In genomic region chr12:50087159-50087558, GRCh38 we compare ENCODE assay signal across 21 cellular contexts. TPM values are rescaled to one million over a fixed set of nuclear protein-coding genes. Genes with fewer than 3 reads are reported as not detected.
DNase-seq lines count a peak whose midpoint lies in the region; FAIRE-seq and TF ChIP-seq lines count a peak whose summit lies in the region.
"Had no signal": no experiment of that assay in that cellular context is flagged by ENCODE, and none has a peak within 500 bp of the region (broad histone marks: within the 10 kb centered on the region; RNA-seq: fewer than 3 reads in every experiment).

No MANE protein-coding gene starts in this region.

- H3K27ac ChIP-seq in breast epithelium (peak overlapping the region in 1 of 2 donors; percentile 38), kidney (ENCODE audit: low read depth in 2 of 2, low read length in 2 of 2) (no peak overlapping the region), subcutaneous abdominal adipose tissue (ENCODE audit: low read depth, low read length) (peak overlapping the region; percentile 94), vagina (no peak overlapping the region)
- H3K27ac ChIP-seq: testis had no signal

- H3K4me1 Mint-ChIP-seq in MCF 10A (ENCODE audit: insufficient read depth, unreplicated experiment) (peaks cover 33% of the 10 kb centered on the region), Calu3 (ENCODE audit: low read depth, unreplicated experiment) (peaks cover 14% of the 10 kb centered on the region)
- H3K4me1 Mint-ChIP-seq in activated CD4-positive, alpha-beta memory T cell treated with anti-CD3 and anti-CD28 coated beads, Interleukin-2, amount 10 ng/mL, durations not matched to agents 7 days and 5 days: peaks cover 41% of the 10 kb centered on the region

- TF ChIP-seq POLR2A in breast epithelium (IDR thresholded peaks at IDR 0.05) (no peak), vagina (IDR thresholded peaks at IDR 0.05) (no peak), GM12892 (IDR thresholded peaks at IDR 0.05; ENCODE audit: low read depth, low read length) (no peak)

- intact Hi-C loops in MCF 10A (cut with micrococcal nuclease) (no loop called here), breast epithelium (cut with DNase I; ENCODE audit: low total_unique reads) (loop anchor here (10.0 kb wide), 1 partner anchor 88 kb away; no protein-coding TSS in a partner anchor), kidney (cut with DNase I) (no loop called here), Calu3 (cut with micrococcal nuclease; ENCODE audit: unreplicated experiment) (no loop called here), vagina (cut with DNase I) (no loop called here)

- BruUV-seq in MCF 10A (replicated peaks; lab: Mats Ljungman, UMichigan): no TSS peak
- no TSS peak for BruUV-seq in Calu3 (replicated peaks; lab: Mats Ljungman, UMichigan)

- CTCF ChIA-PET in MCF 10A (lab: Yijun Ruan, JAX): interaction anchor here (0.6 to 11.7 kb wide), 12 partner anchors 9 to 145 kb away, joined by 3 to 232 read pairs (median 6); partner anchors contain the start of genes COX14 and GPD1
- CTCF ChIA-PET in activated CD4-positive, alpha-beta memory T cell treated with anti-CD3 and anti-CD28 coated beads, Interleukin-2, amount 10 ng/mL, durations not matched to agents 7 days and 5 days (lab: Charles Lee): interaction anchor here (1.2 to 13.1 kb wide), 6 partner anchors 9 to 227 kb away, joined by 3 to 181 read pairs (median 4); partner anchors contain the start of gene COX14
- CTCF ChIA-PET in Calu3 (lab: Charles Lee): interaction anchor here (1.7 kb wide), 1 partner anchor 17 kb away, joined by 3 read pairs; the partner anchor contains the start of gene GPD1

- DNase-seq in MCF 10A (ENCODE audit: unreplicated experiment) (no peak), breast epithelium (ENCODE audit: low spot score in 2 of 2) (no peak), kidney (peak; percentile 15), Calu3 (no peak), vagina (ENCODE audit: extremely low spot score in 2 of 2) (no peak), GM12892 (ENCODE audit: insufficient read length) (no peak)
- DNase-seq in activated CD4-positive, alpha-beta memory T cell treated with anti-CD3 and anti-CD28 coated beads, Interleukin-2, amount 10 ng/mL, durations not matched to agents 7 days and 5 days: no peak
- DNase-seq: activated CD8-positive, alpha-beta T cell treated with anti-CD3 and anti-CD28 coated beads, Interleukin-2, amount 10 ng/mL, durations not matched to agents 7 days and 5 days; activated gamma-delta T cell treated with Interleukin-2 at 50 U/mL for 16 hours; AML-193; DMS 273 treated with DMSO at 0.1 percent for 48 hours; effector CD4-positive, alpha-beta T cell; heart right ventricle; NCI-H1092 treated with DMSO at 0.1 percent for 48 hours; NCI-H748 treated with DMSO at 0.1 percent for 48 hours; occipital lobe; stimulated activated CD4-positive, alpha-beta T cell treated with anti-CD3 and anti-CD28 coated beads, Interleukin-4, amount 100 ng/mL, for 1 hour; stimulated activated CD8-positive, alpha-beta memory T cell treated with anti-CD3 and anti-CD28 coated beads, Interleukin-4, amount 100 ng/mL, for 48 hours; testis had no signal

- FAIRE-seq in kidney (lab: Jason Lieb, UNC) (no peak), GM12892 (lab: Jason Lieb, UNC) (no peak)
- FAIRE-seq: islet of Langerhans had no signal

- POLR2A ChIA-PET in MCF 10A (lab: Yijun Ruan, JAX): interaction anchor here (0.8 to 4.3 kb wide), 4 partner anchors 25 to 244 kb away, joined by 3 to 25 read pairs (median 6); partner anchors contain the start of genes BCDIN3D, CERS5 and COX14
- POLR2A ChIA-PET in activated CD4-positive, alpha-beta memory T cell treated with anti-CD3 and anti-CD28 coated beads, Interleukin-2, amount 10 ng/mL, durations not matched to agents 7 days and 5 days (lab: Charles Lee): interaction anchor here (0.6 to 2.6 kb wide), 3 partner anchors 14 to 222 kb away, joined by 3 to 13 read pairs (median 3); partner anchors contain the start of gene COX14

- H3K4me1 ChIP-seq in breast epithelium (no peaks in the 10 kb centered on the region), kidney (ENCODE audit: control insufficient read depth in 1 of 2, insufficient read depth in 1 of 2, low read depth in 1 of 2, low read length in 2 of 2) (peaks cover 4 to 8% of the 10 kb centered on the region in 2 donors), subcutaneous abdominal adipose tissue (ENCODE audit: control insufficient read depth in 5 of 5, insufficient read depth in 5 of 5, low read length in 5 of 5) (peaks cover 4 to 31% (median 19%) of the 10 kb centered on the region in 5 donors), vagina (peaks cover 18% of the 10 kb centered on the region)

- H3K36me3 ChIP-seq in breast epithelium (peaks cover 5% of the 10 kb centered on the region), kidney (ENCODE audit: control insufficient read depth in 1 of 2, insufficient read depth in 2 of 2, low read length in 2 of 2) (peaks cover 29 to 32% of the 10 kb centered on the region in 2 donors), subcutaneous abdominal adipose tissue (ENCODE audit: control insufficient read depth in 5 of 5, insufficient read depth in 5 of 5, low read length in 5 of 5) (peaks cover 22 to 57% (median 48%) of the 10 kb centered on the region in 5 donors), vagina (peaks cover 0 to 54% of the 10 kb centered on the region in 2 donors)

- H3K9ac ChIP-seq in kidney (ENCODE audit: low read length in 2 of 2): no peak overlapping the region
- H3K9ac ChIP-seq in subcutaneous abdominal adipose tissue (ENCODE audit: low read length in 5 of 5): peak overlapping the region in 1 of 5 donors; percentile 20

- H3K27me3 Mint-ChIP-seq in MCF 10A (ENCODE audit: insufficient read depth, unreplicated experiment) (no peaks in the 10 kb centered on the region), Calu3 (ENCODE audit: unreplicated experiment) (no peaks in the 10 kb centered on the region)
- no peaks in the 10 kb centered on the region for H3K27me3 Mint-ChIP-seq in activated CD4-positive, alpha-beta memory T cell treated with anti-CD3 and anti-CD28 coated beads, Interleukin-2, amount 10 ng/mL, durations not matched to agents 7 days and 5 days

- H3K4me3 ChIP-seq in breast epithelium: no peak overlapping the region
- H3K4me3 ChIP-seq in kidney (ENCODE audit: low read length in 2 of 2): no peak overlapping the region
- H3K4me3 ChIP-seq in subcutaneous abdominal adipose tissue (ENCODE audit: low read depth in 1 of 5, low read length in 5 of 5): no peak overlapping the region
- no peak overlapping the region for H3K4me3 ChIP-seq in vagina
- H3K4me3 ChIP-seq: heart right ventricle, testis had no signal

- H3K9me3 ChIP-seq in breast epithelium: no peaks in the 10 kb centered on the region
- H3K9me3 ChIP-seq in kidney (ENCODE audit: control insufficient read depth in 1 of 2, low read length in 2 of 2): no peaks in the 10 kb centered on the region
- H3K9me3 ChIP-seq in subcutaneous abdominal adipose tissue (ENCODE audit: control insufficient read depth in 5 of 5, low read length in 5 of 5): no peaks in the 10 kb centered on the region
- no peaks in the 10 kb centered on the region for H3K9me3 ChIP-seq in vagina
- H3K9me3 ChIP-seq: heart right ventricle, testis had no signal

- H3K27ac Mint-ChIP-seq in MCF 10A (ENCODE audit: low read depth, unreplicated experiment): peak overlapping the region; percentile 37
- peak overlapping the region; percentile 49 for H3K27ac Mint-ChIP-seq in activated CD4-positive, alpha-beta memory T cell treated with anti-CD3 and anti-CD28 coated beads, Interleukin-2, amount 10 ng/mL, durations not matched to agents 7 days and 5 days
- no peak overlapping the region for H3K27ac Mint-ChIP-seq in Calu3 (ENCODE audit: unreplicated experiment)

- H3K9me3 Mint-ChIP-seq in MCF 10A (ENCODE audit: unreplicated experiment) (no peaks in the 10 kb centered on the region), Calu3 (ENCODE audit: low read depth, unreplicated experiment) (no peaks in the 10 kb centered on the region)
- no peaks in the 10 kb centered on the region for H3K9me3 Mint-ChIP-seq in activated CD4-positive, alpha-beta memory T cell treated with anti-CD3 and anti-CD28 coated beads, Interleukin-2, amount 10 ng/mL, durations not matched to agents 7 days and 5 days

- H3K36me3 Mint-ChIP-seq in MCF 10A (ENCODE audit: insufficient read depth, unreplicated experiment) (peaks cover 54% of the 10 kb centered on the region), Calu3 (ENCODE audit: insufficient read depth, unreplicated experiment) (peaks cover 32% of the 10 kb centered on the region)
- peaks cover 47% of the 10 kb centered on the region for H3K36me3 Mint-ChIP-seq in activated CD4-positive, alpha-beta memory T cell treated with anti-CD3 and anti-CD28 coated beads, Interleukin-2, amount 10 ng/mL, durations not matched to agents 7 days and 5 days (ENCODE audit: low read depth)

- H3K27me3 ChIP-seq in breast epithelium: no peaks in the 10 kb centered on the region
- no peaks in the 10 kb centered on the region for H3K27me3 ChIP-seq in subcutaneous abdominal adipose tissue (ENCODE audit: control insufficient read depth in 5 of 5, insufficient read depth in 4 of 5, low read length in 5 of 5)
- H3K27me3 ChIP-seq in vagina: no peaks in the 10 kb centered on the region
- H3K27me3 ChIP-seq: heart right ventricle, testis had no signal

- TF ChIP-seq CTCF in MCF 10A (IDR thresholded peaks at IDR 0.05; ENCODE audit: unreplicated experiment) (no peak), breast epithelium (IDR thresholded peaks at IDR 0.05) (no peak), kidney (IDR thresholded peaks at IDR 0.05; ENCODE audit: borderline replicate concordance, extremely low read depth, insufficient read depth) (no peak), Calu3 (IDR thresholded peaks at IDR 0.05; ENCODE audit: unreplicated experiment) (no peak), vagina (IDR thresholded peaks at IDR 0.05) (no peak)

- no peak overlapping the region for H3K4me3 Mint-ChIP-seq in MCF 10A (ENCODE audit: unreplicated experiment)
- H3K4me3 Mint-ChIP-seq in activated CD4-positive, alpha-beta memory T cell treated with anti-CD3 and anti-CD28 coated beads, Interleukin-2, amount 10 ng/mL, durations not matched to agents 7 days and 5 days: no peak overlapping the region
- H3K4me3 Mint-ChIP-seq in Calu3 (ENCODE audit: low read depth, unreplicated experiment): no peak overlapping the region

RNA-seq across cellular contexts. Expression of gene SMARCD1, which starts 2.0 kb away (rescaled TPM):
- total RNA-seq in MCF 10A (2022) (57.4 and 58.7 TPM in 2 replicates), breast epithelium (10 to 100 TPM; 50.6 to 56.7 (median 51.5) TPM), kidney (51.1 TPM), Calu3 (2022) (36.9 and 40.9 TPM in 2 replicates), vagina (42.2 TPM)
- 10 to 100 TPM; 57.3 to 63.3 TPM for total RNA-seq in activated CD4-positive, alpha-beta memory T cell treated with anti-CD3 and anti-CD28 coated beads, Interleukin-2, amount 10 ng/mL, durations not matched to agents 7 days and 5 days
- 21.9 TPM for polyA plus RNA-seq in kidney (ENCODE audit: insufficient read depth, low read depth, low replicate concordance)
- polyA plus RNA-seq in GM12892 (2012; ENCODE audit: missing spikeins): 43.4 TPM

RNA-seq across cellular contexts. Expression of gene GPD1, which starts 16.6 kb away (rescaled TPM):
- total RNA-seq in MCF 10A (2022) (0.37 and 0.74 TPM in 2 replicates), breast epithelium (1,000 to 10,000 TPM in 1 of 3 donors, 100 to 1,000 TPM in 2; 235 to 4,731 (median 280) TPM), kidney (15.1 TPM), Calu3 (2022) (0.21 and 1.0 TPM in 2 replicates), vagina (65.3 TPM)
- under 1 TPM; 0.28 to 0.40 TPM for total RNA-seq in activated CD4-positive, alpha-beta memory T cell treated with anti-CD3 and anti-CD28 coated beads, Interleukin-2, amount 10 ng/mL, durations not matched to agents 7 days and 5 days
- polyA plus RNA-seq in kidney (ENCODE audit: insufficient read depth, low read depth, low replicate concordance): 139 TPM
- polyA plus RNA-seq in GM12892 (2012; ENCODE audit: missing spikeins): 1.1 TPM

RNA-seq across cellular contexts. Expression of gene COX14, which starts 24.9 kb away (rescaled TPM):
- total RNA-seq in MCF 10A (2022): 43.6 and 45.2 TPM in 2 replicates
- 100 to 1,000 TPM in 1 of 3 donors, 10 to 100 TPM in 2; 66.7 to 139 (median 95.4) TPM for total RNA-seq in breast epithelium
- 10 to 100 TPM; 53.5 to 55.3 TPM for total RNA-seq in activated CD4-positive, alpha-beta memory T cell treated with anti-CD3 and anti-CD28 coated beads, Interleukin-2, amount 10 ng/mL, durations not matched to agents 7 days and 5 days
- 68.2 TPM for total RNA-seq in kidney
- polyA plus RNA-seq in kidney (ENCODE audit: insufficient read depth, low read depth, low replicate concordance): 242 TPM
- total RNA-seq in Calu3 (2022): 37.1 and 39.7 TPM in 2 replicates
- total RNA-seq in vagina: 74.4 TPM
- 83.6 TPM for polyA plus RNA-seq in GM12892 (2012; ENCODE audit: missing spikeins)

RNA-seq across cellular contexts. Expression of gene ASIC1, which starts 29.8 kb away (rescaled TPM):
- total RNA-seq in MCF 10A (2022) (1.3 and 1.7 TPM in 2 replicates), breast epithelium (under 1 TPM; 0.80 to 0.98 (median 0.88) TPM), kidney (1.6 TPM), Calu3 (2022) (3.5 and 4.1 TPM in 2 replicates), vagina (2.9 TPM)
- under 1 TPM; 0.91 to 0.98 TPM for total RNA-seq in activated CD4-positive, alpha-beta memory T cell treated with anti-CD3 and anti-CD28 coated beads, Interleukin-2, amount 10 ng/mL, durations not matched to agents 7 days and 5 days
- 0.99 TPM for polyA plus RNA-seq in kidney (ENCODE audit: insufficient read depth, low read depth, low replicate concordance)
- polyA plus RNA-seq in GM12892 (2012; ENCODE audit: missing spikeins): 0.51 TPM
